In genomic region chr6:34709386-34709785, GRCh38 we compare ENCODE assay signal across 8 cellular contexts. TPM values are rescaled to one million over a fixed set of nuclear protein-coding genes. Genes with fewer than 3 reads are reported as not detected.
DNase-seq lines count a peak whose midpoint lies in the region; ATAC-seq and TF ChIP-seq lines count a peak whose summit lies in the region.

No MANE protein-coding gene starts in this region.

- no peaks in the 10 kb centered on the region for H3K36me3 Mint-ChIP-seq in T-cell

- H3K4me3 ChIP-seq in mammary epithelial cell (replicated peaks in 1 of 3; ENCODE audit: insufficient read depth in 1 of 3, low read depth in 2 of 3, low read length in 3 of 3): no peak overlapping the region
- H3K4me3 ChIP-seq in A673 (ENCODE audit: low read depth, low read length, poor library complexity, severe bottlenecking): no peak overlapping the region

- H3K4me2 ChIP-seq in mammary epithelial cell (ENCODE audit: insufficient read depth, low read depth, low read length): peak overlapping the region; percentile 47

- in situ Hi-C loops in mammary epithelial cell (cut with MboI; ENCODE audit: low sequenced_read_pairs in 2 of 2): no loop called here

- no peaks in the 10 kb centered on the region for H3K79me2 ChIP-seq in mammary epithelial cell (ENCODE audit: insufficient read depth, low read length)

- H3K9me3 ChIP-seq in mammary epithelial cell (replicated peaks; ENCODE audit: insufficient read depth, low read length) (no peaks in the 10 kb centered on the region), A673 (ENCODE audit: low read depth, low read length, poor library complexity, severe bottlenecking) (no peaks in the 10 kb centered on the region)

- H3K27ac ChIP-seq in mammary epithelial cell (ENCODE audit: insufficient read depth, low read depth, low read length) (no peak overlapping the region), substantia nigra (ENCODE audit: low read depth, low read length, poor library complexity, severe bottlenecking) (peak overlapping the region; percentile 37), A673 (ENCODE audit: low read depth, low read length, poor library complexity, severe bottlenecking) (no peak overlapping the region)

- TF ChIP-seq CTCF in mammary epithelial cell (conservative IDR thresholded peaks at IDR 0.05 in 1 of 2, IDR thresholded peaks at IDR 0.05 in 1 of 2; ENCODE audit: extremely low read depth in 1 of 2, insufficient read depth in 1 of 2, low read depth in 1 of 2, low read length in 2 of 2) (no peak), A673 (conservative IDR thresholded peaks at IDR 0.05; ENCODE audit: low read depth, low read length) (no peak)

- DNase-seq in NCI-H1092 treated with DMSO at 0.1 percent for 48 hours (lab: John Stamatoyannopoulos, UW): peak; percentile 53
- DNase-seq in mammary epithelial cell: no peak
- DNase-seq in left kidney (ENCODE audit: low read depth, low spot score): peak; percentile 89
- peak in 44 of 49 donors; percentile 1 to 87 (median 36) for DNase-seq in substantia nigra (lab: John Stamatoyannopoulos, UW)
- no peak for DNase-seq in T-cell
- no peak for DNase-seq in A673 (ENCODE audit: low spot score)
- no peak for DNase-seq in NCI-H345 (lab: John Stamatoyannopoulos, UW)

- dilution Hi-C loops in mammary epithelial cell (cut with HindIII; ENCODE audit: low sequenced_read_pairs): no loop called here

- BruUV-seq in mammary epithelial cell (replicated peaks; lab: Mats Ljungman, UMichigan) (no TSS peak), A673 (replicated peaks; lab: Mats Ljungman, UMichigan) (no TSS peak)

- no peaks in the 10 kb centered on the region for H4K20me1 ChIP-seq in mammary epithelial cell (ENCODE audit: insufficient read depth, low read length)

- intact Hi-C loops in mammary epithelial cell (cut with micrococcal nuclease) (no loop called here), A673 (cut with micrococcal nuclease; ENCODE audit: unreplicated experiment) (no loop called here)

- 14% methylated on average over 4 of the region's 5 CpGs for WGBS in mammary epithelial cell (ENCODE audit: low coverage, missing lambda C conversion rate)

- H3K9ac ChIP-seq in mammary epithelial cell (ENCODE audit: insufficient read depth, low read length): no peak overlapping the region

- peak overlapping the region; percentile 88 for H2AFZ ChIP-seq in mammary epithelial cell (ENCODE audit: low read depth, low read length)

- ATAC-seq in T-cell (replicated peaks in 1 of 4): no peak
- ATAC-seq in HG02610 (IDR thresholded peaks at IDR 0.05; ENCODE audit: unreplicated experiment): no peak

- no peaks in the 10 kb centered on the region for H3K27me3 Mint-ChIP-seq in T-cell

- POLR2A ChIA-PET in T-cell (lab: Charles Lee) (interaction anchor here in 1 of 2 donors (0.6 kb wide), 1 partner anchor 882 kb away, joined by 3 read pairs; no protein-coding TSS in a partner anchor), A673 (lab: Charles Lee; ENCODE audit: low non-redundant PET) (no interaction called here)

- no peak overlapping the region for H3K27ac Mint-ChIP-seq in T-cell

- H3K27me3 ChIP-seq in mammary epithelial cell (ENCODE audit: insufficient read depth, low read length): no peaks in the 10 kb centered on the region
- no peaks in the 10 kb centered on the region for H3K27me3 ChIP-seq in A673 (replicated peaks; ENCODE audit: insufficient read depth, low read depth, low read length, poor library complexity)

- no peaks in the 10 kb centered on the region for H3K36me3 ChIP-seq in mammary epithelial cell (ENCODE audit: insufficient read depth, low read length)
- no peaks in the 10 kb centered on the region for H3K36me3 ChIP-seq in A673 (ENCODE audit: insufficient read depth, low read length, poor library complexity, severe bottlenecking)

- peaks cover 3 to 10% (median 8%) of the 10 kb centered on the region in 3 donors for H3K4me1 Mint-ChIP-seq in T-cell

- H3K4me3 Mint-ChIP-seq in T-cell: no peak overlapping the region

- peaks cover 8% of the 10 kb centered on the region for H3K4me1 ChIP-seq in mammary epithelial cell (ENCODE audit: insufficient read depth, low read length)
- no peaks in the 10 kb centered on the region for H3K4me1 ChIP-seq in A673 (ENCODE audit: insufficient read depth, low read length, poor library complexity, severe bottlenecking)

- CTCF ChIA-PET in mammary epithelial cell (lab: Charles Lee; ENCODE audit: low non-redundant PET): interaction anchor here (0.6 kb wide), 1 partner anchor 45 kb away, joined by 4 read pairs; no protein-coding TSS in a partner anchor
- CTCF ChIA-PET in T-cell (lab: Charles Lee): no interaction called here
- CTCF ChIA-PET in A673 (lab: Charles Lee): no interaction called here

- H3K9me3 Mint-ChIP-seq in T-cell: no peaks in the 10 kb centered on the region

RNA-seq across cellular contexts. Expression of gene ILRUN, which starts 12.8 kb away (rescaled TPM):
- total RNA-seq in mammary epithelial cell (10 to 100 TPM; 40.0 to 67.3 TPM), T-cell (10 to 100 TPM; 61.0 to 76.6 (median 65.1) TPM), A673 (2021) (58.4 and 66.5 TPM in 2 replicates)
- polyA plus RNA-seq in mammary epithelial cell: 38.9 TPM
- polyA minus RNA-seq in mammary epithelial cell: 84.7 TPM

RNA-seq across cellular contexts. Expression of gene SNRPC, which starts 47.9 kb away (rescaled TPM):
- total RNA-seq in mammary epithelial cell: 100 to 1,000 TPM in 1 of 2 donors, 10 to 100 TPM in 1; 37.8 to 100 TPM
- polyA plus RNA-seq in mammary epithelial cell: 194 TPM
- polyA minus RNA-seq in mammary epithelial cell: 64.2 TPM
- 10 to 100 TPM; 57.9 to 60.8 (median 58.2) TPM for total RNA-seq in T-cell
- 211 and 231 TPM in 2 replicates for total RNA-seq in A673 (2021)

Comparison
In these comparisons a context has a peak if more than half of its experiments do, and no peak if none do; other contexts are left out.
1. DNase-seq: peak in NCI-H1092 treated with DMSO at 0.1 percent for 48 hours (single experiment), left kidney (single experiment) and substantia nigra (44 of 49); none in mammary epithelial cell (single experiment), T-cell (0 of 34), A673 (single experiment) and NCI-H345 (single experiment).